In genomic region chr10:103918053-103918846, GRCh38 we compare ENCODE assay signal across 8 cellular contexts. TPM values are rescaled to one million over a fixed set of nuclear protein-coding genes. Genes with fewer than 3 reads are reported as not detected.
A peak's percentile ranks its signal among the peaks of the same experiment; 100 is the strongest.
DNase-seq lines count a peak whose midpoint lies in the region; ATAC-seq and TF ChIP-seq lines count a peak whose summit lies in the region.

Gene STN1 (minus strand): TSS chr10:103918184. CDS start chr10:103917594, 590 bp downstream.

- POLR2A ChIA-PET in Caco-2 (lab: Charles Lee): interaction anchor here (0.6 to 1.0 kb wide), 4 partner anchors 8 to 47 kb away, joined by 3 to 4 read pairs (median 4); no protein-coding TSS in a partner anchor

- H3K9me3 Mint-ChIP-seq in Caco-2 (ENCODE audit: unreplicated experiment): no peaks in the 10 kb centered on the region
- H3K9me3 Mint-ChIP-seq in endodermal cell: peaks cover 18% of the 10 kb centered on the region

- H3K27ac Mint-ChIP-seq in Caco-2 (ENCODE audit: unreplicated experiment) (peak within 1 kb of the TSS; percentile 94), endodermal cell (peak within 1 kb of the TSS; percentile 96)

- no peaks in the 10 kb centered on the region for H3K4me1 Mint-ChIP-seq in Caco-2 (ENCODE audit: low read depth, unreplicated experiment)
- H3K4me1 Mint-ChIP-seq in endodermal cell: peaks cover 7% of the 10 kb centered on the region

- BruUV-seq in Caco-2 (replicated peaks; lab: Mats Ljungman, UMichigan): no TSS peak

- H3K36me3 ChIP-seq in Caco-2 (ENCODE audit: control insufficient read depth, insufficient read depth, low read length) (peaks cover 3% of the 10 kb centered on the region), NT2/D1 (ENCODE audit: insufficient read depth, insufficient read length, low read length) (peaks cover 9% of the 10 kb centered on the region), endodermal cell (ENCODE audit: control insufficient read depth, insufficient read depth, low read length) (peaks cover 15% of the 10 kb centered on the region), mesodermal cell (ENCODE audit: control insufficient read depth, insufficient read depth, low read length) (peaks cover 15% of the 10 kb centered on the region)

- H3K4me3 Mint-ChIP-seq in Caco-2 (ENCODE audit: unreplicated experiment) (peak within 1 kb of the TSS; percentile 95), endodermal cell (peak within 1 kb of the TSS; percentile 87)

- CTCF ChIA-PET in Caco-2 (lab: Charles Lee): interaction anchor here (0.7 kb wide), 1 partner anchor 44 kb away, joined by 4 read pairs; no protein-coding TSS in a partner anchor

- H3K4me3 ChIP-seq in Caco-2 (ENCODE audit: low read depth, low read length): peak within 1 kb of the TSS; percentile 64
- H3K4me3 ChIP-seq in NT2/D1 (ENCODE audit: insufficient read length, low read depth): peak within 1 kb of the TSS; percentile 77
- H3K4me3 ChIP-seq in endodermal cell (ENCODE audit: low read length): peak within 1 kb of the TSS; percentile 95
- H3K4me3 ChIP-seq in mesodermal cell (ENCODE audit: extremely low read depth, insufficient read depth, low read length, poor library complexity, severe bottlenecking): peak within 1 kb of the TSS; percentile 54

- H3K9ac ChIP-seq in NT2/D1 (ENCODE audit: insufficient read length, low read depth): peak within 1 kb of the TSS; percentile 96
- peak within 1 kb of the TSS; percentile 65 for H3K9ac ChIP-seq in endodermal cell (ENCODE audit: extremely low read depth, low read length, poor library complexity, severe bottlenecking)

- DNase-seq in Caco-2 (peak; percentile 98), HUDEP-2 (lab: John Stamatoyannopoulos, UW; ENCODE audit: unreplicated experiment in 76 of 76) (peak in 75 of 76 experiments; percentile 16 to 99 (median 96)), NT2/D1 (ENCODE audit: low read depth, low spot score) (peak; percentile 93), endodermal cell (peak; percentile 99)
- peak; percentile 86 for DNase-seq in activated CD8-positive, alpha-beta memory T cell treated with anti-CD3 and anti-CD28 coated beads, Interleukin-2, amount 50 U/mL, for 1 hour (ENCODE audit: extremely low read depth)
- peak; percentile 90 to 91 for DNase-seq in stimulated activated CD8-positive, alpha-beta memory T cell treated with anti-CD3 and anti-CD28 coated beads, Interleukin-15, amount 100 ng/mL, for 4 hours (ENCODE audit: low read depth in 2 of 2)

- H3K27ac ChIP-seq in endodermal cell (ENCODE audit: low read depth, low read length) (peak within 1 kb of the TSS; percentile 72), mesodermal cell (ENCODE audit: low read depth, low read length, severe bottlenecking) (peak within 1 kb of the TSS; percentile 83)

- intact Hi-C loops in Caco-2 (cut with micrococcal nuclease; ENCODE audit: unreplicated experiment): loop anchor here (1.0 to 2.0 kb wide), 3 partner anchors 8 to 49 kb away; partner anchors contain the start of gene SLK

- H3K36me3 Mint-ChIP-seq in Caco-2 (ENCODE audit: insufficient read depth, unreplicated experiment) (peaks cover 20% of the 10 kb centered on the region), endodermal cell (ENCODE audit: low read depth) (peaks cover 20% of the 10 kb centered on the region)

- H3K27me3 Mint-ChIP-seq in Caco-2 (ENCODE audit: insufficient read depth, unreplicated experiment) (no peaks in the 10 kb centered on the region), endodermal cell (ENCODE audit: insufficient read depth) (no peaks in the 10 kb centered on the region)

- H3K27me3 ChIP-seq in Caco-2 (replicated peaks; ENCODE audit: control insufficient read depth, insufficient read depth, low read length) (no peaks in the 10 kb centered on the region), NT2/D1 (ENCODE audit: insufficient read depth, insufficient read length) (no peaks in the 10 kb centered on the region), endodermal cell (ENCODE audit: control insufficient read depth, insufficient read depth, low read length, poor library complexity, severe bottlenecking) (no peaks in the 10 kb centered on the region)

- peak; percentile 91 for ATAC-seq in GM21381 (IDR thresholded peaks at IDR 0.05; ENCODE audit: unreplicated experiment)

- peaks cover 21% of the 10 kb centered on the region for H3K4me1 ChIP-seq in Caco-2
- H3K4me1 ChIP-seq in NT2/D1 (ENCODE audit: insufficient read depth, insufficient read length): peaks cover 6% of the 10 kb centered on the region
- H3K4me1 ChIP-seq in endodermal cell (ENCODE audit: control insufficient read depth, insufficient read depth, low read length): peaks cover 5% of the 10 kb centered on the region
- peaks cover 19% of the 10 kb centered on the region for H3K4me1 ChIP-seq in mesodermal cell (ENCODE audit: control insufficient read depth, insufficient read depth, low read length, poor library complexity, severe bottlenecking)

- WGBS in endodermal cell (ENCODE audit: insufficient coverage in 1 of 2, insufficient read length in 1 of 2), 2 experiments: 1 to 2% methylated on average over 20 to 53 of the region's 53 CpGs
- 2% methylated on average over 16 to 32 of the region's 53 CpGs for WGBS in mesodermal cell (ENCODE audit: insufficient coverage in 2 of 2), 2 experiments

- TF ChIP-seq CTCF in Caco-2 (IDR thresholded peaks at IDR 0.05; ENCODE audit: insufficient read depth in 1 of 2, low read depth in 1 of 2, low read length in 1 of 2, severe bottlenecking in 1 of 2, unreplicated experiment in 1 of 2): peak in 1 of 2 experiments; percentile 44
- peak; percentile 73 for TF ChIP-seq CTCF in endodermal cell (conservative IDR thresholded peaks at IDR 0.05)

- H3K9me3 ChIP-seq in Caco-2 (peaks cover 11% of the 10 kb centered on the region), NT2/D1 (ENCODE audit: insufficient read depth, low read length) (peaks cover 18% of the 10 kb centered on the region), endodermal cell (ENCODE audit: control insufficient read depth, low read length) (peaks cover 16% of the 10 kb centered on the region), mesodermal cell (ENCODE audit: control insufficient read depth, low read length) (peaks cover 17% of the 10 kb centered on the region)

RNA-seq across cellular contexts. Expression of gene STN1, which starts in this region (rescaled TPM):
- total RNA-seq in Caco-2 (2022): 15.9 and 16.1 TPM in 2 replicates
- total RNA-seq in endodermal cell: 10 to 100 TPM; 13.5 to 19.9 TPM
- polyA plus RNA-seq in endodermal cell (2013, experiment 1 of 2): 19.2 TPM
- polyA plus RNA-seq in endodermal cell (2013, experiment 2 of 2): 17.2 TPM
- polyA plus RNA-seq in mesodermal cell (2013, experiment 1 of 2): 26.8 TPM
- 30.0 TPM for polyA plus RNA-seq in mesodermal cell (2013, experiment 2 of 2)

Comparison
In these comparisons a context has a peak if more than half of its experiments do, and no peak if none do; other contexts are left out.
1. Peak in every context shown above with its lines: DNase-seq, ATAC-seq, H3K4me3 ChIP-seq and H3K27ac ChIP-seq.